ENCODE assay signal across 1 cellular context in the genomic region with DNA sequence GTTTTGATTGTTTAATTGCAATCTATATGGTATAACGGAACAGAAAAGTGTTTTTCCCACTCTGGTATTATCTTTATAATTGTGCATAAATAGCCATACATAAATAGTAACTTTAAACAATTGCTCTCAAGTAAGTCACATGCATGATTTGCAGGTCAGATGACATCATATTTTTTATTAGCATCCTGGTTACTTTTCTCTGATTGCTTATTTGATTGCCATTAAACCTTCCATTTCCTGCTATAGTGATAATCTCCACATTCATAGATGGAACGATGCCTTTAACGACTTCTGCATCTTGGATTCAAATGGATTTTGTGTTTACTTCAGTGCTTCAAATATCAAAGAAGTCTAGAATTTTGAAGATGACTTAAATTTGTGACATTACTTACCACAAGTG.
A peak's percentile ranks its signal among the peaks of the same experiment; 100 is the strongest.
TF ChIP-seq lines count a peak whose summit lies in the region.

No MANE protein-coding gene starts in this region.

TF ChIP-seq in HEK293, 187 proteins besides CTCF, POLR2A, EP300 and RAD21 (continued from another document and continues in another):
- TF ChIP-seq, protein P1, sequence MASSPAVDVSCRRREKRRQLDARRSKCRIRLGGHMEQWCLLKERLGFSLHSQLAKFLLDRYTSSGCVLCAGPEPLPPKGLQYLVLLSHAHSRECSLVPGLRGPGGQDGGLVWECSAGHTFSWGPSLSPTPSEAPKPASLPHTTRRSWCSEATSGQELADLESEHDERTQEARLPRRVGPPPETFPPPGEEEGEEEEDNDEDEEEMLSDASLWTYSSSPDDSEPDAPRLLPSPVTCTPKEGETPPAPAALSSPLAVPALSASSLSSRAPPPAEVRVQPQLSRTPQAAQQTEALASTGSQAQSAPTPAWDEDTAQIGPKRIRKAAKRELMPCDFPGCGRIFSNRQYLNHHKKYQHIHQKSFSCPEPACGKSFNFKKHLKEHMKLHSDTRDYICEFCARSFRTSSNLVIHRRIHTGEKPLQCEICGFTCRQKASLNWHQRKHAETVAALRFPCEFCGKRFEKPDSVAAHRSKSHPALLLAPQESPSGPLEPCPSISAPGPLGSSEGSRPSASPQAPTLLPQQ (tag by site-specific recombination; IDR thresholded peaks at IDR 0.05) = 0 out of 2 replicates have a peak, but pooled peaks have one; percentile 39
- TF ChIP-seq ZNF37A (tag by site-specific recombination; IDR thresholded peaks at IDR 0.05) = no peak
- TF ChIP-seq PATZ1 (tag by site-specific recombination; IDR thresholded peaks at IDR 0.05) = peak; percentile 21; the same call in 1 of the 2 replicates
- TF ChIP-seq PRDM10 (tag by site-specific recombination; IDR thresholded peaks at IDR 0.05) = no peak
- TF ChIP-seq ZBTB48 (tag by site-specific recombination; IDR thresholded peaks at IDR 0.05) = no peak
- TF ChIP-seq, protein P2, sequence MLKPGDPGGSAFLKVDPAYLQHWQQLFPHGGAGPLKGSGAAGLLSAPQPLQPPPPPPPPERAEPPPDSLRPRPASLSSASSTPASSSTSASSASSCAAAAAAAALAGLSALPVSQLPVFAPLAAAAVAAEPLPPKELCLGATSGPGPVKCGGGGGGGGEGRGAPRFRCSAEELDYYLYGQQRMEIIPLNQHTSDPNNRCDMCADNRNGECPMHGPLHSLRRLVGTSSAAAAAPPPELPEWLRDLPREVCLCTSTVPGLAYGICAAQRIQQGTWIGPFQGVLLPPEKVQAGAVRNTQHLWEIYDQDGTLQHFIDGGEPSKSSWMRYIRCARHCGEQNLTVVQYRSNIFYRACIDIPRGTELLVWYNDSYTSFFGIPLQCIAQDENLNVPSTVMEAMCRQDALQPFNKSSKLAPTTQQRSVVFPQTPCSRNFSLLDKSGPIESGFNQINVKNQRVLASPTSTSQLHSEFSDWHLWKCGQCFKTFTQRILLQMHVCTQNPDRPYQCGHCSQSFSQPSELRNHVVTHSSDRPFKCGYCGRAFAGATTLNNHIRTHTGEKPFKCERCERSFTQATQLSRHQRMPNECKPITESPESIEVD (tag by site-specific recombination; IDR thresholded peaks at IDR 0.05) = peak; percentile 78
- no peak for TF ChIP-seq HOXA7 (CRISPR knock-in tag; IDR thresholded peaks at IDR 0.05; ENCODE audit: borderline replicate concordance)
- no peak for TF ChIP-seq ZBTB1 (tag by site-specific recombination; IDR thresholded peaks at IDR 0.05)
- TF ChIP-seq ZNF341 (tag by site-specific recombination; IDR thresholded peaks at IDR 0.05; ENCODE audit: low read depth) = no peak
- TF ChIP-seq ZNF560 (tag by site-specific recombination; IDR thresholded peaks at IDR 0.05; ENCODE audit: borderline replicate concordance) = no peak
- 0 out of 2 replicates have a peak, but pooled peaks have one; percentile 39 for TF ChIP-seq ZNF24 (tag by site-specific recombination; IDR thresholded peaks at IDR 0.05)
- no peak for TF ChIP-seq ZSCAN18 (tag by site-specific recombination; IDR thresholded peaks at IDR 0.05)
- TF ChIP-seq ZNF394 (tag by site-specific recombination; IDR thresholded peaks at IDR 0.05; ENCODE audit: borderline replicate concordance) = no peak
- no peak for TF ChIP-seq ZNF529 (tag by site-specific recombination; IDR thresholded peaks at IDR 0.05; ENCODE audit: insufficient replicate concordance)
- TF ChIP-seq ZNF561 (tag by site-specific recombination; IDR thresholded peaks at IDR 0.05; ENCODE audit: borderline replicate concordance) = no peak
- TF ChIP-seq ZNF214 (tag by site-specific recombination; IDR thresholded peaks at IDR 0.05; ENCODE audit: borderline replicate concordance) = no peak
- TF ChIP-seq, protein P3, sequence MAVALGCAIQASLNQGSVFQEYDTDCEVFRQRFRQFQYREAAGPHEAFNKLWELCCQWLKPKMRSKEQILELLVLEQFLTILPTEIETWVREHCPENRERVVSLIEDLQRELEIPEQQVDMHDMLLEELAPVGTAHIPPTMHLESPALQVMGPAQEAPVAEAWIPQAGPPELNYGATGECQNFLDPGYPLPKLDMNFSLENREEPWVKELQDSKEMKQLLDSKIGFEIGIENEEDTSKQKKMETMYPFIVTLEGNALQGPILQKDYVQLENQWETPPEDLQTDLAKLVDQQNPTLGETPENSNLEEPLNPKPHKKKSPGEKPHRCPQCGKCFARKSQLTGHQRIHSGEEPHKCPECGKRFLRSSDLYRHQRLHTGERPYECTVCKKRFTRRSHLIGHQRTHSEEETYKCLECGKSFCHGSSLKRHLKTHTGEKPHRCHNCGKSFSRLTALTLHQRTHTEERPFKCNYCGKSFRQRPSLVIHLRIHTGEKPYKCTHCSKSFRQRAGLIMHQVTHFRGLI (tag by site-specific recombination; IDR thresholded peaks at IDR 0.05) = no peak
- TF ChIP-seq, protein P4, sequence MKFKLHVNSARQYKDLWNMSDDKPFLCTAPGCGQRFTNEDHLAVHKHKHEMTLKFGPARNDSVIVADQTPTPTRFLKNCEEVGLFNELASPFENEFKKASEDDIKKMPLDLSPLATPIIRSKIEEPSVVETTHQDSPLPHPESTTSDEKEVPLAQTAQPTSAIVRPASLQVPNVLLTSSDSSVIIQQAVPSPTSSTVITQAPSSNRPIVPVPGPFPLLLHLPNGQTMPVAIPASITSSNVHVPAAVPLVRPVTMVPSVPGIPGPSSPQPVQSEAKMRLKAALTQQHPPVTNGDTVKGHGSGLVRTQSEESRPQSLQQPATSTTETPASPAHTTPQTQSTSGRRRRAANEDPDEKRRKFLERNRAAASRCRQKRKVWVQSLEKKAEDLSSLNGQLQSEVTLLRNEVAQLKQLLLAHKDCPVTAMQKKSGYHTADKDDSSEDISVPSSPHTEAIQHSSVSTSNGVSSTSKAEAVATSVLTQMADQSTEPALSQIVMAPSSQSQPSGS (tag by site-specific recombination; IDR thresholded peaks at IDR 0.05; ENCODE audit: low read depth) = peak; percentile 90
- no peak for TF ChIP-seq ZNF416 (tag by site-specific recombination; IDR thresholded peaks at IDR 0.05)
- no peak for TF ChIP-seq ZNF549 (tag by site-specific recombination; IDR thresholded peaks at IDR 0.05)
- TF ChIP-seq ZNF184 (tag by site-specific recombination; IDR thresholded peaks at IDR 0.05) = no peak
- no peak for TF ChIP-seq ZNF791 (tag by site-specific recombination; IDR thresholded peaks at IDR 0.05)
- no peak for TF ChIP-seq ELK4 (IDR thresholded peaks at IDR 0.05; ENCODE audit: borderline replicate concordance, low read depth, low read length)
- TF ChIP-seq ZNF624 (tag by site-specific recombination; IDR thresholded peaks at IDR 0.05) = no peak
- TF ChIP-seq MEIS1 (CRISPR knock-in tag; IDR thresholded peaks at IDR 0.05; ENCODE audit: borderline replicate concordance) = no peak
- TF ChIP-seq ZNF629 (tag by site-specific recombination; IDR thresholded peaks at IDR 0.05) = peak; percentile 67
- no peak for TF ChIP-seq ZNF626 (tag by site-specific recombination; IDR thresholded peaks at IDR 0.05)
- TF ChIP-seq ZNF366 (tag by site-specific recombination; conservative IDR thresholded peaks at IDR 0.05) = peak; percentile 90
- no peak for TF ChIP-seq ZNF157 (tag by site-specific recombination; IDR thresholded peaks at IDR 0.05)
- no peak for TF ChIP-seq PRDM2 (tag by site-specific recombination; IDR thresholded peaks at IDR 0.05; ENCODE audit: borderline replicate concordance)
- TF ChIP-seq SCRT2 (tag by site-specific recombination; IDR thresholded peaks at IDR 0.05) = no peak
- no peak for TF ChIP-seq ZNF768 (tag by site-specific recombination; IDR thresholded peaks at IDR 0.05)
- TF ChIP-seq ZFP37 (tag by site-specific recombination; IDR thresholded peaks at IDR 0.05) = no peak
- TF ChIP-seq ZNF777 (tag by site-specific recombination; IDR thresholded peaks at IDR 0.05; ENCODE audit: borderline replicate concordance) = no peak
- TF ChIP-seq ZNF677 (tag by site-specific recombination; IDR thresholded peaks at IDR 0.05) = no peak
- no peak for TF ChIP-seq ZNF747 (tag by site-specific recombination; IDR thresholded peaks at IDR 0.05)
- no peak for TF ChIP-seq GLIS1 (tag by site-specific recombination; IDR thresholded peaks at IDR 0.05)
